1 cellular context compared by ENCODE assay signal in the genomic region with DNA sequence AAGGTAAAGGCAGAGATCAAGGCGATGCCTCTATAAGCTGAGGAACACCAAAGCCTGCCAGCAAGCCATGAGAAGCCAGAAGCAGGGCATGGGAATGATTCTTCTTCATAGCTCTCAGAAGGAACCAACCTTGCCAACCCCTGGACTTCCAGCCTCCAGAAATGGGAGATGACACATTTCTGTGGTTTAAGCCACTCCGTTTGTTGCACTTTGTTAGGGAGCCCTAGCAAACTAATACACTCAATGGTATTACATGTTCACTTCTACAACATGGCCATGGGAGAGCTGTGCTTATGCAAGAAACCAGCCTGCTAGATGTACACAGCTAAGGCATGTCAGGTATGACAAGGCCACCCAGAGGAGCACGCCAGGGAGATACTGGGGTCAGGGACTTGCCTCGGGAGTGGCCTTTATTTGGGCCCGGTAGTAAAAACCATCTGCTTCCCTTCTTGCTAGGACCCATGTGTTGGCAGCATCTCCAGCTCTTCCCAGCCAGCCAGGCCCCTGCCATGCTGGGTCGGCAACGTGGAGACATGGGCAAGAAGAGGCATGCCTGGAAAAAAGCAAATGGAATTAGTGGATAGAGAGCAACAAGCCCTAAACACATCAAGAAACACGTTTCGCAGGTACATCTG.
TF ChIP-seq lines count a peak whose summit lies in the region.

No MANE protein-coding gene starts in this region.

TF ChIP-seq in HepG2, 621 proteins besides CTCF, POLR2A, EP300 and RAD21:
- no peak for TF ChIP-seq SMAD1 (CRISPR knock-in tag; IDR thresholded peaks at IDR 0.05; ENCODE audit: borderline replicate concordance, low read depth)
- no peak for TF ChIP-seq FOXO1 (CRISPR knock-in tag; IDR thresholded peaks at IDR 0.05)
- peak; percentile 26; the same call in 1 of the 2 replicates for TF ChIP-seq CEBPB (IDR thresholded peaks at IDR 0.05; ENCODE audit: borderline replicate concordance, low read depth, low read length)
- TF ChIP-seq XRCC5 (optimal IDR thresholded peaks at IDR 0.05; ENCODE audit: low read length) = no peak
- TF ChIP-seq FOXA3 (CRISPR knock-in tag; IDR thresholded peaks at IDR 0.05) = 0 out of 2 replicates have a peak, but pooled peaks have one; percentile 37
- TF ChIP-seq, protein P1, sequence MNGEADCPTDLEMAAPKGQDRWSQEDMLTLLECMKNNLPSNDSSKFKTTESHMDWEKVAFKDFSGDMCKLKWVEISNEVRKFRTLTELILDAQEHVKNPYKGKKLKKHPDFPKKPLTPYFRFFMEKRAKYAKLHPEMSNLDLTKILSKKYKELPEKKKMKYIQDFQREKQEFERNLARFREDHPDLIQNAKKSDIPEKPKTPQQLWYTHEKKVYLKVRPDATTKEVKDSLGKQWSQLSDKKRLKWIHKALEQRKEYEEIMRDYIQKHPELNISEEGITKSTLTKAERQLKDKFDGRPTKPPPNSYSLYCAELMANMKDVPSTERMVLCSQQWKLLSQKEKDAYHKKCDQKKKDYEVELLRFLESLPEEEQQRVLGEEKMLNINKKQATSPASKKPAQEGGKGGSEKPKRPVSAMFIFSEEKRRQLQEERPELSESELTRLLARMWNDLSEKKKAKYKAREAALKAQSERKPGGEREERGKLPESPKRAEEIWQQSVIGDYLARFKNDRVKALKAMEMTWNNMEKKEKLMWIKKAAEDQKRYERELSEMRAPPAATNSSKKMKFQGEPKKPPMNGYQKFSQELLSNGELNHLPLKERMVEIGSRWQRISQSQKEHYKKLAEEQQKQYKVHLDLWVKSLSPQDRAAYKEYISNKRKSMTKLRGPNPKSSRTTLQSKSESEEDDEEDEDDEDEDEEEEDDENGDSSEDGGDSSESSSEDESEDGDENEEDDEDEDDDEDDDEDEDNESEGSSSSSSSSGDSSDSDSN (CRISPR knock-in tag; IDR thresholded peaks at IDR 0.05) = no peak
- no peak for TF ChIP-seq KDM1A (CRISPR knock-in tag; IDR thresholded peaks at IDR 0.05)
- TF ChIP-seq NCOA2 (CRISPR knock-in tag; IDR thresholded peaks at IDR 0.05) = 0 out of 2 replicates have a peak, but pooled peaks have one; percentile 15
- TF ChIP-seq, protein P2, sequence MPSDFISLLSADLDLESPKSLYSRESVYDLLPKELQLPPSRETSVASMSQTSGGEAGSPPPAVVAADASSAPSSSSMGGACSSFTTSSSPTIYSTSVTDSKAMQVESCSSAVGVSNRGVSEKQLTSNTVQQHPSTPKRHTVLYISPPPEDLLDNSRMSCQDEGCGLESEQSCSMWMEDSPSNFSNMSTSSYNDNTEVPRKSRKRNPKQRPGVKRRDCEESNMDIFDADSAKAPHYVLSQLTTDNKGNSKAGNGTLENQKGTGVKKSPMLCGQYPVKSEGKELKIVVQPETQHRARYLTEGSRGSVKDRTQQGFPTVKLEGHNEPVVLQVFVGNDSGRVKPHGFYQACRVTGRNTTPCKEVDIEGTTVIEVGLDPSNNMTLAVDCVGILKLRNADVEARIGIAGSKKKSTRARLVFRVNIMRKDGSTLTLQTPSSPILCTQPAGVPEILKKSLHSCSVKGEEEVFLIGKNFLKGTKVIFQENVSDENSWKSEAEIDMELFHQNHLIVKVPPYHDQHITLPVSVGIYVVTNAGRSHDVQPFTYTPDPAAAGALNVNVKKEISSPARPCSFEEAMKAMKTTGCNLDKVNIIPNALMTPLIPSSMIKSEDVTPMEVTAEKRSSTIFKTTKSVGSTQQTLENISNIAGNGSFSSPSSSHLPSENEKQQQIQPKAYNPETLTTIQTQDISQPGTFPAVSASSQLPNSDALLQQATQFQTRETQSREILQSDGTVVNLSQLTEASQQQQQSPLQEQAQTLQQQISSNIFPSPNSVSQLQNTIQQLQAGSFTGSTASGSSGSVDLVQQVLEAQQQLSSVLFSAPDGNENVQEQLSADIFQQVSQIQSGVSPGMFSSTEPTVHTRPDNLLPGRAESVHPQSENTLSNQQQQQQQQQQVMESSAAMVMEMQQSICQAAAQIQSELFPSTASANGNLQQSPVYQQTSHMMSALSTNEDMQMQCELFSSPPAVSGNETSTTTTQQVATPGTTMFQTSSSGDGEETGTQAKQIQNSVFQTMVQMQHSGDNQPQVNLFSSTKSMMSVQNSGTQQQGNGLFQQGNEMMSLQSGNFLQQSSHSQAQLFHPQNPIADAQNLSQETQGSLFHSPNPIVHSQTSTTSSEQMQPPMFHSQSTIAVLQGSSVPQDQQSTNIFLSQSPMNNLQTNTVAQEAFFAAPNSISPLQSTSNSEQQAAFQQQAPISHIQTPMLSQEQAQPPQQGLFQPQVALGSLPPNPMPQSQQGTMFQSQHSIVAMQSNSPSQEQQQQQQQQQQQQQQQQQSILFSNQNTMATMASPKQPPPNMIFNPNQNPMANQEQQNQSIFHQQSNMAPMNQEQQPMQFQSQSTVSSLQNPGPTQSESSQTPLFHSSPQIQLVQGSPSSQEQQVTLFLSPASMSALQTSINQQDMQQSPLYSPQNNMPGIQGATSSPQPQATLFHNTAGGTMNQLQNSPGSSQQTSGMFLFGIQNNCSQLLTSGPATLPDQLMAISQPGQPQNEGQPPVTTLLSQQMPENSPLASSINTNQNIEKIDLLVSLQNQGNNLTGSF (CRISPR knock-in tag; IDR thresholded peaks at IDR 0.05) = no peak
- no peak for TF ChIP-seq GTF3A (CRISPR knock-in tag; conservative IDR thresholded peaks at IDR 0.05)
- TF ChIP-seq NFIB (CRISPR knock-in tag; IDR thresholded peaks at IDR 0.05; ENCODE audit: borderline replicate concordance) = no peak
- TF ChIP-seq TEAD3 (CRISPR knock-in tag; optimal IDR thresholded peaks at IDR 0.05; ENCODE audit: borderline replicate concordance) = peak; percentile 54
- TF ChIP-seq FOXA1 (IDR thresholded peaks at IDR 0.05) = no peak
- TF ChIP-seq FOXA1 (CRISPR knock-in tag; IDR thresholded peaks at IDR 0.05) = peak; percentile 43
- TF ChIP-seq ATRX (CRISPR knock-in tag; IDR thresholded peaks at IDR 0.05; ENCODE audit: borderline replicate concordance) = no peak
